ENCODE assay signal across 18 cellular contexts in genomic region chr1:237091691-237092090, GRCh38. TPM values are rescaled to one million over a fixed set of nuclear protein-coding genes. Genes with fewer than 3 reads are reported as not detected.
DNase-seq lines count a peak whose midpoint lies in the region; ATAC-seq and TF ChIP-seq lines count a peak whose summit lies in the region.
"Had no signal": no experiment of that assay in that cellular context is flagged by ENCODE, and none has a peak within 500 bp of the region (broad histone marks: within the 10 kb centered on the region; RNA-seq: fewer than 3 reads in every experiment).

No MANE protein-coding gene starts in this region.

- no peak overlapping the region for H2BK12ac ChIP-seq in trophoblast cell (ENCODE audit: low read length)

- intact Hi-C loops in heart left ventricle (cut with DNase I) (no loop called here), right cardiac atrium (cut with DNase I) (no loop called here)

- H3K27ac ChIP-seq in cardiac muscle cell, result peak overlapping the region; percentile 15
- H3K27ac ChIP-seq in right atrium auricular region, result peak overlapping the region in 1 of 2 donors; percentile 43
- H3K27ac ChIP-seq in heart left ventricle, result peak overlapping the region in 7 of 12 donors; percentile 21 to 60 (median 56)
- peak overlapping the region; percentile 17 for H3K27ac ChIP-seq in right cardiac atrium (ENCODE audit: low read length)
- no peak overlapping the region for H3K27ac ChIP-seq in trophoblast cell (ENCODE audit: low read depth, low read length)
- H3K27ac ChIP-seq: HL-60 had no signal

- no peak overlapping the region for H3K23ac ChIP-seq in trophoblast cell (ENCODE audit: low read length)

- H2BK5ac ChIP-seq in trophoblast cell (ENCODE audit: low read depth, low read length, poor library complexity), result no peak overlapping the region

- no peak overlapping the region for H4K12ac ChIP-seq in trophoblast cell (ENCODE audit: low read depth, low read length)

- H3K4me3 ChIP-seq in cardiac muscle cell (no peak overlapping the region), right atrium auricular region (no peak overlapping the region), heart left ventricle (no peak overlapping the region), right cardiac atrium (ENCODE audit: low read length) (no peak overlapping the region), trophoblast cell (ENCODE audit: low read depth, low read length) (no peak overlapping the region)
- H3K4me3 ChIP-seq: GM23338 had no signal

- no peak overlapping the region for H2AK5ac ChIP-seq in trophoblast cell (ENCODE audit: low read length)

- no peak for TF ChIP-seq POLR2A in heart left ventricle (IDR thresholded peaks at IDR 0.05)

- no peak overlapping the region for H3K9ac ChIP-seq in trophoblast cell (ENCODE audit: low read length)

- H3K4me1 ChIP-seq in cardiac muscle cell (ENCODE audit: low read depth), result peaks cover 40% of the 10 kb centered on the region
- peaks cover 0 to 59% of the 10 kb centered on the region in 2 donors for H3K4me1 ChIP-seq in right atrium auricular region
- peaks cover 0 to 96% (median 37%) of the 10 kb centered on the region in 12 donors for H3K4me1 ChIP-seq in heart left ventricle
- H3K4me1 ChIP-seq in right cardiac atrium (ENCODE audit: control insufficient read depth, insufficient read depth, low read length), result peaks cover 7% of the 10 kb centered on the region
- peaks cover 4% of the 10 kb centered on the region in 2 experiments for H3K4me1 ChIP-seq in trophoblast cell (ENCODE audit: control insufficient read depth in 1 of 2, insufficient read depth in 2 of 2, low read length in 2 of 2)
- H3K4me1 ChIP-seq: BE2C had no signal

- no peaks in the 10 kb centered on the region for H3K27me3 ChIP-seq in cardiac muscle cell
- H3K27me3 ChIP-seq in right atrium auricular region, result no peaks in the 10 kb centered on the region
- no peaks in the 10 kb centered on the region for H3K27me3 ChIP-seq in heart left ventricle
- H3K27me3 ChIP-seq in right cardiac atrium (ENCODE audit: control insufficient read depth, insufficient read depth), result no peaks in the 10 kb centered on the region
- no peaks in the 10 kb centered on the region for H3K27me3 ChIP-seq in trophoblast cell (ENCODE audit: insufficient read depth, low read length)
- H3K27me3 ChIP-seq: BE2C had no signal

- H2AFZ ChIP-seq in trophoblast cell (ENCODE audit: insufficient read depth, low read length, poor library complexity), result no peak overlapping the region
- H2AFZ ChIP-seq: GM23338 had no signal

- no peak for DNase-seq in cardiac muscle cell (ENCODE audit: low read depth in 1 of 2, low spot score in 1 of 2)
- DNase-seq in right atrium auricular region (ENCODE audit: low spot score), result no peak
- DNase-seq in heart left ventricle, result no peak
- no peak for DNase-seq in right cardiac atrium
- no peak for DNase-seq in trophoblast cell
- DNase-seq: ACHN; BE2C; CD4-positive, CD25-positive, alpha-beta regulatory T cell; CD8-positive, alpha-beta memory T cell; COR-L47; DMS 273 treated with DMSO at 0.1 percent for 48 hours; DMS53; DND-41; EL; HCEC 1CT had no signal

- H3K36me3 ChIP-seq in cardiac muscle cell, result no peaks in the 10 kb centered on the region
- no peaks in the 10 kb centered on the region for H3K36me3 ChIP-seq in right atrium auricular region
- H3K36me3 ChIP-seq in heart left ventricle, result no peaks in the 10 kb centered on the region
- no peaks in the 10 kb centered on the region for H3K36me3 ChIP-seq in trophoblast cell (ENCODE audit: control insufficient read depth in 1 of 2, insufficient read depth in 2 of 2, low read length in 2 of 2)
- H3K36me3 ChIP-seq: BE2C had no signal

- TF ChIP-seq CTCF in cardiac muscle cell (IDR thresholded peaks at IDR 0.05; ENCODE audit: low read depth, low read length), result no peak
- TF ChIP-seq CTCF in right atrium auricular region (IDR thresholded peaks at IDR 0.05), result no peak
- no peak for TF ChIP-seq CTCF in heart left ventricle (IDR thresholded peaks at IDR 0.05)

- WGBS in heart left ventricle, 4 donors, result 52 to 66% (median 59%) methylated on average over 3 of the region's 3 CpGs
- 77% methylated on average over 3 of the region's 3 CpGs for WGBS in right cardiac atrium
- no CpG with 5 or more reads among the region's 3 CpGs for WGBS in trophoblast cell (ENCODE audit: extremely low coverage, insufficient coverage, insufficient read length)

- H2BK120ac ChIP-seq in trophoblast cell (ENCODE audit: insufficient read depth, low read length, poor library complexity), result no peak overlapping the region

- no peaks in the 10 kb centered on the region for H3K79me1 ChIP-seq in trophoblast cell (ENCODE audit: low read length)

- no peak overlapping the region for H3K14ac ChIP-seq in trophoblast cell (ENCODE audit: low read length)

- no peak overlapping the region for H3K4ac ChIP-seq in trophoblast cell (ENCODE audit: low read depth, low read length)

- ATAC-seq in heart left ventricle, result peak in 3 of 4 donors; percentile 19 to 35 (median 27)
- peak in 1 of 2 donors; percentile 11 for ATAC-seq in right cardiac atrium
- no peak for ATAC-seq in GM18498 (IDR thresholded peaks at IDR 0.05; ENCODE audit: unreplicated experiment)
- ATAC-seq: GM23338 had no signal

- H3K18ac ChIP-seq in trophoblast cell (ENCODE audit: low read length), result no peak overlapping the region

- no peak overlapping the region for H4K91ac ChIP-seq in trophoblast cell (ENCODE audit: low read depth, low read length)

- peaks cover 1% of the 10 kb centered on the region for H3K79me2 ChIP-seq in trophoblast cell (ENCODE audit: control insufficient read depth, insufficient read depth, low read length, poor library complexity)

- H3K9me3 ChIP-seq in cardiac muscle cell (ENCODE audit: low read depth) (no peaks in the 10 kb centered on the region), right atrium auricular region (no peaks in the 10 kb centered on the region), heart left ventricle (no peaks in the 10 kb centered on the region), right cardiac atrium (ENCODE audit: control insufficient read depth, low read length) (no peaks in the 10 kb centered on the region), trophoblast cell (ENCODE audit: insufficient read depth, low read depth, low read length) (no peaks in the 10 kb centered on the region)
- H3K9me3 ChIP-seq: BE2C had no signal

- H3K4me2 ChIP-seq in trophoblast cell (ENCODE audit: low read length), result no peak overlapping the region
- H3K4me2 ChIP-seq: GM23338 had no signal

- no peak overlapping the region for H4K8ac ChIP-seq in trophoblast cell (ENCODE audit: low read depth, low read length)

RNA-seq across cellular contexts. Expression of gene RYR2, which starts 49.7 kb away (rescaled TPM):
- 87.1 and 155 TPM in 2 replicates for total RNA-seq in cardiac muscle cell
- polyA plus RNA-seq in cardiac muscle cell, result 29.8 and 34.4 TPM in 2 replicates
- total RNA-seq in right atrium auricular region, result 100 to 1,000 TPM; 392 to 756 TPM
- total RNA-seq in heart left ventricle, result 1,000 to 10,000 TPM in 1 of 9 donors, 100 to 1,000 TPM in 8; 408 to 1,319 (median 822) TPM
- polyA plus RNA-seq in heart left ventricle, result 100 to 1,000 TPM in 1 of 2 donors, 10 to 100 TPM in 1; 77.7 to 144 TPM
- 100 to 1,000 TPM; 479 to 716 (median 511) TPM for total RNA-seq in right cardiac atrium
- polyA plus RNA-seq in right cardiac atrium, result 166 TPM
- 4.4 and 5.2 TPM in 2 replicates for polyA plus RNA-seq in trophoblast cell (2013)
